Comparison of ENCODE assay signal across 12 cellular contexts in the genomic region with DNA sequence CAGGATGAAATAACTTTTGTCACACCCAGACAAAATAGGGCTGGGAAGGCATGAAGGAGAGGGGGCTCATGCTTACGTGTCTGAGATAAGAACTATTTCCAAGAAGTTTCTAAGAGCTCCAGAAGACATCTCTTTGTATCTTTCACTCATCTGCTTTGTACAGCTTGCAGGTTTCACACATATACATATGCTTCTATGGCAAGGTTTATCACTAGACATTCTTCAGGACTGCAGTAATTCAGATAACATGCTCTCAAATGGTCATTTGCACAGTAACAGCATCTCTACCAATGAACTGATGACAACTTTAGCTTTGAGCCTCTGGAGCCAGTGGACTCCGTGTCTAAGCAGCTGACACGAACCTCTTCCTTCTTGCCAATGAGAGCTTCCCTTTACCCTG. TPM values are rescaled to one million over a fixed set of nuclear protein-coding genes. Genes with fewer than 3 reads are reported as not detected.
"Had no signal": no experiment of that assay in that cellular context is flagged by ENCODE, and none has a peak within 500 bp of the region (broad histone marks: within the 10 kb centered on the region; RNA-seq: fewer than 3 reads in every experiment).

No MANE protein-coding gene starts in this region.

- H3K4me3 ChIP-seq: GM23248, GM23338, HAP-1 had no signal

- H3K4me1 Mint-ChIP-seq: GM23338, H9 had no signal

- H3K9ac ChIP-seq: GM23248 had no signal

- H3K4me3 Mint-ChIP-seq: GM23338, H9, HFFc6 had no signal

- DNase-seq: GM23248, GOT3, H7, H9, HCEC 1CT, HFFc6 had no signal

- H2AFZ ChIP-seq: GM23248, GM23338 had no signal

- H3K9me3 Mint-ChIP-seq: HFFc6 had no signal

- H3K36me3 ChIP-seq: HAP-1 had no signal

- H3K9me3 ChIP-seq: HAP-1 had no signal

- H3K27ac Mint-ChIP-seq: GM23338, H9, HFFc6 had no signal

- H3K4me2 ChIP-seq: GM23338 had no signal

- H3K27ac ChIP-seq: GM23248 had no signal

- H3K4me1 ChIP-seq: HAP-1 had no signal

- FAIRE-seq: H1, H54 had no signal

- ATAC-seq: GM23338, HCT116 had no signal

RNA-seq across cellular contexts. Expression of a gene that starts 3.2 kb away (rescaled TPM):
- total RNA-seq: GM23248, GM23338, H1, H4, H7, H9, HFFc6 had no signal
- polyA plus RNA-seq: GM23338, H1 had no signal

RNA-seq across cellular contexts. Expression of a gene that starts 36.0 kb away (rescaled TPM):
- total RNA-seq: GM23338, H1, H4, H7, H9, HFFc6 had no signal
- polyA plus RNA-seq: GM23338, H1 had no signal

RNA-seq across cellular contexts. Expression of a gene that starts 44.4 kb away (rescaled TPM):
- total RNA-seq: GM23338, H1, H4, H7, H9, HFFc6 had no signal
- polyA plus RNA-seq: GM23338, H1 had no signal

RNA-seq across cellular contexts. Expression of a gene that starts 52.5 kb away (rescaled TPM):
- total RNA-seq: GM23248, GM23338, H1, H4, H7, H9, HFFc6 had no signal
- polyA plus RNA-seq: GM23248, GM23338, H1 had no signal
